34 cellular contexts compared by ENCODE assay signal in genomic region chr21:40736145-40736544, GRCh38.
"Had no signal": no experiment of that assay in that cellular context is flagged by ENCODE, and none has a peak within 500 bp of the region (broad histone marks: within the 10 kb centered on the region; RNA-seq: fewer than 3 reads in every experiment).

No MANE protein-coding gene starts in this region.

- H3K9me3 ChIP-seq: MG63 had no signal

- H3K36me3 ChIP-seq: MG63 had no signal

- DNase-seq: Karpas-422, Kasumi-1, MG63, MM.1S, MV-4-11, NCI-H1048, NCI-H1092, NCI-H1092 treated with DMSO at 0.1 percent for 48 hours, NCI-H1105, NCI-H1105 treated with DMSO at 0.1 percent for 48 hours, NCI-H1417, NCI-H1417 treated with DMSO at 0.1 percent for 48 hours, NCI-H1436, NCI-H1436 treated with DMSO at 0.1 percent for 48 hours, NCI-H146, NCI-H1694, NCI-H1694 treated with DMSO at 0.1 percent for 48 hours, NCI-H187, NCI-H187 treated with DMSO at 0.1 percent for 48 hours, NCI-H1930, NCI-H2029, NCI-H2029 treated with DMSO at 0.1 percent for 48 hours, NCI-H2081, NCI-H2081 treated with DMSO at 0.1 percent for 48 hours, NCI-H2107, NCI-H2171, NCI-H2171 treated with DMSO at 0.1 percent for 48 hours, NCI-H2227 treated with DMSO at 0.1 percent for 48 hours, NCI-H226, NCI-H345, NCI-H446, NCI-H446 treated with DMSO at 0.1 percent for 48 hours, NCI-H510A, NCI-H510A treated with DMSO at 0.1 percent for 48 hours had no signal

- H3K4me3 ChIP-seq: MG63 had no signal
